ENCODE assay signal across 8 cellular contexts in genomic region chr1:45012639-45013278, GRCh38. TPM values are rescaled to one million over a fixed set of nuclear protein-coding genes. Genes with fewer than 3 reads are reported as not detected.
A peak's percentile ranks its signal among the peaks of the same experiment; 100 is the strongest.
DNase-seq lines count a peak whose midpoint lies in the region; ATAC-seq and TF ChIP-seq lines count a peak whose summit lies in the region.

No MANE protein-coding gene starts in this region.

- H3K27me3 ChIP-seq in transverse colon = no peaks in the 10 kb centered on the region

- in situ Hi-C loops in transverse colon (cut with MboI; ENCODE audit: low pct_ligation_motif_present in 1 of 4, low pct_unique_long_range_greater_than_20kb in 1 of 4, low sequenced_read_pairs in 3 of 4) = loop anchor here (10.0 to 25.0 kb wide), 7 partner anchors 175 to 482 kb away; partner anchors contain the start of genes TESK2 (in 3 of the 4), BEST4 (in 1 of the 4), PTCH2 (in 1 of the 4) and RPS8 (in 1 of the 4)

- no peaks in the 10 kb centered on the region for H3K9me3 Mint-ChIP-seq in activated T-cell treated with anti-CD3 and anti-CD28 coated beads, Interleukin-2, amount 50 U/mL, for 72 hours
- no peaks in the 10 kb centered on the region for H3K9me3 Mint-ChIP-seq in nephron progenitor cell

- H3K27ac Mint-ChIP-seq in activated T-cell treated with anti-CD3 and anti-CD28 coated beads, Interleukin-2, amount 50 U/mL, for 72 hours = peak overlapping the region; percentile 67
- H3K27ac Mint-ChIP-seq in nephron progenitor cell = peak overlapping the region; percentile 94

- TF ChIP-seq CTCF in 22Rv1 (IDR thresholded peaks at IDR 0.05) = no peak
- TF ChIP-seq CTCF in GM10248 (IDR thresholded peaks at IDR 0.05; ENCODE audit: control extremely low read depth, extremely low read depth, low read depth, missing control alignments) = no peak
- TF ChIP-seq CTCF in fibroblast of villous mesenchyme (IDR thresholded peaks at IDR 0.05; ENCODE audit: insufficient read depth, low read depth, low read length) = no peak
- no peak for TF ChIP-seq CTCF in nephron progenitor cell (IDR thresholded peaks at IDR 0.05)
- TF ChIP-seq CTCF in transverse colon (IDR thresholded peaks at IDR 0.05) = no peak

- TF ChIP-seq POLR2A in transverse colon (IDR thresholded peaks at IDR 0.05) = no peak

- peaks cover 45% of the 10 kb centered on the region for H3K4me1 Mint-ChIP-seq in activated T-cell treated with anti-CD3 and anti-CD28 coated beads, Interleukin-2, amount 50 U/mL, for 72 hours (ENCODE audit: low read depth)
- peaks cover 58% of the 10 kb centered on the region for H3K4me1 Mint-ChIP-seq in nephron progenitor cell

- ATAC-seq in activated T-cell treated with anti-CD3 and anti-CD28 coated beads, Interleukin-2, amount 50 U/mL, for 72 hours (replicated peaks in 1 of 2) = peak in 1 of 2 donors; percentile 2

- intact Hi-C loops in transverse colon (cut with DNase I; ENCODE audit: low total_unique reads) = no loop called here

- no peaks in the 10 kb centered on the region for H3K27me3 Mint-ChIP-seq in activated T-cell treated with anti-CD3 and anti-CD28 coated beads, Interleukin-2, amount 50 U/mL, for 72 hours (ENCODE audit: low read depth)
- no peaks in the 10 kb centered on the region for H3K27me3 Mint-ChIP-seq in nephron progenitor cell (ENCODE audit: low read depth, poor library complexity)

- H3K4me3 ChIP-seq in fibroblast of villous mesenchyme (ENCODE audit: low read depth, low read length) = peak overlapping the region; percentile 69
- H3K4me3 ChIP-seq in transverse colon = peak overlapping the region; percentile 34 to 88 (median 67)

- WGBS in transverse colon (ENCODE audit: low coverage in 1 of 2), 2 donors = 11% methylated on average over 21 of the region's 21 CpGs; no CpG with 5 or more reads in 1 of the 2 donors

- DNase-seq in GM10248 (ENCODE audit: extremely low spot score) (peak; percentile 42), NCI-H82 (lab: John Stamatoyannopoulos, UW) (peak; percentile 69), fibroblast of villous mesenchyme (ENCODE audit: low read depth) (peak; percentile 60), nephron progenitor cell (peak; percentile 56), transverse colon (peak; percentile 73), cortex of kidney (lab: John Stamatoyannopoulos, UW) (no peak)
- DNase-seq in activated T-cell treated with anti-CD3 and anti-CD28 coated beads, Interleukin-2, amount 50 U/mL, for 72 hours = peak; percentile 36 to 46

- H3K27ac ChIP-seq in 22Rv1 = peak overlapping the region; percentile 87
- peak overlapping the region; percentile 88 to 93 (median 91) for H3K27ac ChIP-seq in transverse colon

- CTCF ChIA-PET in GM10248 (lab: Yijun Ruan, JAX) = interaction anchor here (0.6 to 11.4 kb wide), 16 partner anchors 10 to 509 kb away, joined by 3 to 188 read pairs (median 7); partner anchors contain the start of genes CCDC163, MMACHC, MUTYH and PRDX1

- peaks cover 0 to 13% (median 7%) of the 10 kb centered on the region in 4 donors for H3K36me3 ChIP-seq in transverse colon

- no peak for TF ChIP-seq EP300 in transverse colon (IDR thresholded peaks at IDR 0.05; ENCODE audit: low read depth)

- H3K9me3 ChIP-seq in transverse colon = no peaks in the 10 kb centered on the region

- peak overlapping the region; percentile 79 to 84 for H3K4me3 Mint-ChIP-seq in activated T-cell treated with anti-CD3 and anti-CD28 coated beads, Interleukin-2, amount 50 U/mL, for 72 hours
- peak overlapping the region; percentile 85 for H3K4me3 Mint-ChIP-seq in nephron progenitor cell

- H3K4me1 ChIP-seq in transverse colon = peaks cover 18 to 39% (median 34%) of the 10 kb centered on the region in 4 donors

- POLR2A ChIA-PET in GM10248 (lab: Yijun Ruan, JAX) = interaction anchor here (0.8 to 2.8 kb wide), 4 partner anchors 26 to 479 kb away, joined by 3 to 24 read pairs (median 6); partner anchors contain the start of gene EIF2B3

- peaks cover 0 to 3% of the 10 kb centered on the region in 2 donors for H3K36me3 Mint-ChIP-seq in activated T-cell treated with anti-CD3 and anti-CD28 coated beads, Interleukin-2, amount 50 U/mL, for 72 hours (ENCODE audit: insufficient read depth in 2 of 2)
- H3K36me3 Mint-ChIP-seq in nephron progenitor cell (ENCODE audit: low read depth) = peaks cover 7% of the 10 kb centered on the region

RNA-seq across cellular contexts. Expression of gene UROD, which starts 0.7 kb away (rescaled TPM):
- 10 to 100 TPM; 65.6 to 75.6 TPM for total RNA-seq in activated T-cell treated with anti-CD3 and anti-CD28 coated beads, Interleukin-2, amount 50 U/mL, for 72 hours
- total RNA-seq in fibroblast of villous mesenchyme = 136 and 179 TPM in 2 replicates
- total RNA-seq in transverse colon = 10 to 100 TPM; 46.4 to 85.7 (median 63.9) TPM

RNA-seq across cellular contexts. Expression of gene HECTD3, which starts 1.6 kb away (rescaled TPM):
- 10 to 100 TPM; 34.1 to 36.2 TPM for total RNA-seq in activated T-cell treated with anti-CD3 and anti-CD28 coated beads, Interleukin-2, amount 50 U/mL, for 72 hours
- 20.3 and 25.1 TPM in 2 replicates for total RNA-seq in fibroblast of villous mesenchyme
- total RNA-seq in transverse colon = 100 to 1,000 TPM in 3 of 4 donors, 10 to 100 TPM in 1; 70.5 to 321 (median 133) TPM

RNA-seq across cellular contexts. Expression of gene EIF2B3, which starts 26.4 kb away (rescaled TPM):
- 10 to 100 TPM; 22.5 to 28.5 TPM for total RNA-seq in activated T-cell treated with anti-CD3 and anti-CD28 coated beads, Interleukin-2, amount 50 U/mL, for 72 hours
- total RNA-seq in fibroblast of villous mesenchyme = 36.7 and 45.3 TPM in 2 replicates
- 10 to 100 TPM in 1 of 4 donors, 1 to 10 TPM in 3; 1.4 to 15.6 (median 8.3) TPM for total RNA-seq in transverse colon
